In the genomic region with DNA sequence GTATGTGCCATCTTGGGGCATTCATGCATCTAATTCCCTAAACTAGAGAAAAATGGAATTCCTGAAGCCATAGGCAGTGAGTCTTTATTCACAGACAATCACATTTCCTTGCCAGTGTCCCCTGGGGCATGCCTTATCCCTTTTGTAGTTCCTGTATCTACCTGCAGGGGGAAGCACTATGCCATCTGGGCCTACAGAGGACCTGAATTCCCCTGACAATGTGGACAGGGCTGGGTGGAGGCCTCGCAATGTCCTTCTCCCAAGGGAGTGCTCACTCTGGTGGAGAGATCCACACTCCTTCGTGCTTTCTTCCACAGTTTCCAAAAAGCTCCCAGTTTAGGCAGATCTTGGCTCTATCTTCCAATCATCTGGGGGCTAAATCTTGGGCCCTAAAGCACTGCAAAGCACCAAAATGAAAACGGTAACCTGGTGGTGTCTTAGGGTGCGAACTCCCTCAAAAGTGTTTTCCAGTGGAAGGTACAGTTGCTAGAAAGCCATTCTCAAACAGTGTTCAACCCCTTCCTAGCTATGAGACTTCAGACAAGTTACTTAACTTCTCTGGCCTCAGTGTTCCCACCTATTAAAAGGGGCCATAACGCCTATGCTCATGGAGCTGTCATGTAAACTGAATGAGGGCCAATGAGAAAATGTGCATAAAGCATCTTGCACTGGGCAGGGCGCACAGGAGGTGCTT, we compare ENCODE assay signal across 8 cellular contexts. TPM values are rescaled to one million over a fixed set of nuclear protein-coding genes. Genes with fewer than 3 reads are reported as not detected.
A peak's percentile ranks its signal among the peaks of the same experiment; 100 is the strongest.
DNase-seq lines count a peak whose midpoint lies in the region; ATAC-seq and TF ChIP-seq lines count a peak whose summit lies in the region.

No MANE protein-coding gene starts in this region.

- H4K20me1 ChIP-seq in mammary epithelial cell (ENCODE audit: insufficient read depth, low read length) = no peaks in the 10 kb centered on the region

- BruUV-seq in mammary epithelial cell (replicated peaks; lab: Mats Ljungman, UMichigan) = no TSS peak

- H3K4me3 ChIP-seq in WERI-Rb-1 (ENCODE audit: low read depth, low read length) = no peak overlapping the region
- no peak overlapping the region for H3K4me3 ChIP-seq in mammary epithelial cell (replicated peaks in 1 of 3; ENCODE audit: insufficient read depth in 1 of 3, low read depth in 2 of 3, low read length in 3 of 3)

- H3K27me3 ChIP-seq in WERI-Rb-1 (ENCODE audit: insufficient read depth, low read depth, severe bottlenecking) (no peaks in the 10 kb centered on the region), mammary epithelial cell (ENCODE audit: insufficient read depth, low read length) (no peaks in the 10 kb centered on the region)

- in situ Hi-C loops in mammary epithelial cell (cut with MboI; ENCODE audit: low sequenced_read_pairs in 2 of 2) = loop anchor here in 1 of 2 donors (10.0 kb wide), 1 partner anchor 167 kb away; a partner anchor contains a TSS

- dilution Hi-C loops in mammary epithelial cell (cut with HindIII; ENCODE audit: low sequenced_read_pairs) = no loop called here

- ATAC-seq in HG02759 (IDR thresholded peaks at IDR 0.05; ENCODE audit: unreplicated experiment) = peak; percentile 60

- DNase-seq in DMS 273 (lab: John Stamatoyannopoulos, UW; ENCODE audit: unreplicated experiment) (peak; percentile 81), DMS 273 treated with DMSO at 0.1 percent for 48 hours (lab: John Stamatoyannopoulos, UW) (no peak), NCI-H2029 treated with DMSO at 0.1 percent for 48 hours (lab: John Stamatoyannopoulos, UW) (peak; percentile 57), WERI-Rb-1 (peak; percentile 84), mammary epithelial cell (peak; percentile 66), kidney glomerular epithelial cell (lab: John Stamatoyannopoulos, UW) (peak; percentile 40)
- peak; percentile 36 to 51 for DNase-seq in stimulated activated CD4-positive, alpha-beta T cell treated with anti-CD3 and anti-CD28 coated beads, Interleukin-4, amount 100 ng/mL, for 4 hours

- no peaks in the 10 kb centered on the region for H3K36me3 ChIP-seq in WERI-Rb-1
- no peaks in the 10 kb centered on the region for H3K36me3 ChIP-seq in mammary epithelial cell (ENCODE audit: insufficient read depth, low read length)

- H3K9ac ChIP-seq in mammary epithelial cell (ENCODE audit: insufficient read depth, low read length) = no peak overlapping the region

- H3K4me2 ChIP-seq in mammary epithelial cell (ENCODE audit: insufficient read depth, low read depth, low read length) = no peak overlapping the region

- CTCF ChIA-PET in mammary epithelial cell (lab: Charles Lee; ENCODE audit: low non-redundant PET) = no interaction called here

- WGBS in mammary epithelial cell (ENCODE audit: low coverage, missing lambda C conversion rate) = 96% methylated on average over 6 of the region's 6 CpGs

- TF ChIP-seq CTCF in WERI-Rb-1 (IDR thresholded peaks at IDR 0.05; ENCODE audit: low read depth, low read length) = peak; percentile 92
- TF ChIP-seq CTCF in mammary epithelial cell (conservative IDR thresholded peaks at IDR 0.05 in 1 of 2, IDR thresholded peaks at IDR 0.05 in 1 of 2; ENCODE audit: extremely low read depth in 1 of 2, insufficient read depth in 1 of 2, low read depth in 1 of 2, low read length in 2 of 2) = peak; percentile 89 to 96

- no peak overlapping the region for H2AFZ ChIP-seq in mammary epithelial cell (ENCODE audit: low read depth, low read length)

- no peaks in the 10 kb centered on the region for H3K79me2 ChIP-seq in mammary epithelial cell (ENCODE audit: insufficient read depth, low read length)

- H3K4me1 ChIP-seq in mammary epithelial cell (ENCODE audit: insufficient read depth, low read length) = peaks cover 17% of the 10 kb centered on the region

- H3K9me3 ChIP-seq in WERI-Rb-1 (ENCODE audit: severe bottlenecking) = no peaks in the 10 kb centered on the region
- H3K9me3 ChIP-seq in mammary epithelial cell (replicated peaks; ENCODE audit: insufficient read depth, low read length) = no peaks in the 10 kb centered on the region

- H3K27ac ChIP-seq in WERI-Rb-1 (no peak overlapping the region), mammary epithelial cell (ENCODE audit: insufficient read depth, low read depth, low read length) (no peak overlapping the region)

- intact Hi-C loops in mammary epithelial cell (cut with micrococcal nuclease) = loop anchor here (1.0 to 5.0 kb wide), 6 partner anchors 15 to 166 kb away; a partner anchor contains a TSS

RNA-seq across cellular contexts. Expression of a gene that starts 17.5 kb away (rescaled TPM):
- 1 to 10 TPM; 3.2 to 9.7 TPM for total RNA-seq in mammary epithelial cell
- 1.9 TPM for polyA plus RNA-seq in mammary epithelial cell
- 5.3 TPM for polyA minus RNA-seq in mammary epithelial cell
